In the genomic region with DNA sequence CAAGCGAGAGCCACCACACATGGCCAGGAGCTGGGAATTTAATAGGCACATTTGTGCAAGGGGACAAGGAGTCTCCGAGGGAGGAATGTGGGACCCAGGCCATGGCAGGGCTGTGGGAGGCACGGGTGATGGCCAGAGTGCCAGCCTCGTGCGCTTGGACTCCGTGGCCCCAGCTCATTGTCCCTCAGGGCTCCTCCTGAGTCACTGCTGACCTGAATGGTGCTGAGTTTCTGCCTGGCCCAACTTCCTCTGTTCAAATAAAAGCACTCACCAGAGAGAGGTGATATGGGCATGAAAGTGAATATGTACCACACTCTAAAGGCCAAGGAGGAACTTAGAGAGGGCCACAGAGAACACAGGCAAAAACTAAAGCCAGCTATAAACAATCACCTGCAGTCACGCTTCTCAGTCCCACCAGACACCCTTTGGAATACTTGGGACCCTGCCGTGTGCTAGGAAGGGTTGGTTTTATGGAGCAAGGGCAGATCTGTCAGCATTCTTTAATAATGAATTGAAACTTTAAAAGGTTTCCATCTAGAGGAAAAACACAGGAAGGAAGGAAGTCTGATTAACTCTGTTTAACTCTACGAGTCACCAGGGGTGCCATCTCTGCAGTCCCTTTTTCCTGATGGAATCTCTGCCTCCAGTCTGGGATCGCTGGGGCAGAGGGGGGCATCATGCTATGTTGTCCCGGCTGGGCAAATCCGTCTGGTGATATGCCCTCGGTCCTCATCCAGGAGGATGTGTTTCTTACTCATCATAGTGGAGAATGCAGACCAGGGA, we compare ENCODE assay signal across 17 cellular contexts. TPM values are rescaled to one million over a fixed set of nuclear protein-coding genes. Genes with fewer than 3 reads are reported as not detected.
A peak's percentile ranks its signal among the peaks of the same experiment; 100 is the strongest.
DNase-seq lines count a peak whose midpoint lies in the region; ATAC-seq and TF ChIP-seq lines count a peak whose summit lies in the region.
"Had no signal": no experiment of that assay in that cellular context is flagged by ENCODE, and none has a peak within 500 bp of the region (broad histone marks: within the 10 kb centered on the region; RNA-seq: fewer than 3 reads in every experiment).

No MANE protein-coding gene starts in this region.

- H3K9me3 ChIP-seq in right atrium auricular region (no peaks in the 10 kb centered on the region), gastrocnemius medialis (no peaks in the 10 kb centered on the region)
- H3K9me3 ChIP-seq: BLaER1 had no signal

- TF ChIP-seq CTCF in right atrium auricular region (IDR thresholded peaks at IDR 0.05) (no peak), gastrocnemius medialis (IDR thresholded peaks at IDR 0.05 in 4 of 5, conservative IDR thresholded peaks at IDR 0.05 in 1 of 5) (no peak)

- in situ Hi-C loops in gastrocnemius medialis (cut with MboI; ENCODE audit: low sequenced_read_pairs in 4 of 4): no loop called here

- DNase-seq in Right ventricle myocardium inferior (ENCODE audit: missing footprints) (no peak), right atrium auricular region (ENCODE audit: low spot score) (no peak), M059J (ENCODE audit: low read depth) (peak; percentile 32), kidney tubule cell (ENCODE audit: low spot score) (peak; percentile 28), gastrocnemius medialis (peak; percentile 81 to 90), putamen (ENCODE audit: low spot score) (no peak), ecto neural progenitor cell (ENCODE audit: low spot score) (no peak)
- DNase-seq: CD4-positive, CD25-positive, alpha-beta regulatory T cell; DND-41; Karpas-422; NCI-H446; NCI-H524 treated with DMSO at 0.1 percent for 48 hours had no signal

- ATAC-seq in Right ventricle myocardium inferior: peak; percentile 19
- ATAC-seq in gastrocnemius medialis: peak; percentile 89 to 93
- ATAC-seq: Panc1, SK-N-SH treated with all-trans-retinoic acid at 6 μM for 48 hours had no signal

- H3K27me3 ChIP-seq in right atrium auricular region (no peaks in the 10 kb centered on the region), gastrocnemius medialis (no peaks in the 10 kb centered on the region)
- H3K27me3 ChIP-seq: BLaER1 had no signal

- H3K27ac ChIP-seq in right atrium auricular region: no peak overlapping the region
- peak overlapping the region; percentile 74 to 88 (median 85) for H3K27ac ChIP-seq in gastrocnemius medialis
- H3K27ac ChIP-seq: BLaER1, RWPE1 had no signal

- no peak overlapping the region for H3K4me3 ChIP-seq in right atrium auricular region
- no peak overlapping the region for H3K4me3 ChIP-seq in gastrocnemius medialis
- H3K4me3 ChIP-seq: BLaER1 had no signal

- intact Hi-C loops in Right ventricle myocardium inferior (cut with DNase I): no loop called here
- intact Hi-C loops in gastrocnemius medialis (cut with DNase I; ENCODE audit: low total_unique reads): loop anchor here (2.0 kb wide), 3 partner anchors 31 to 127 kb away; partner anchors contain the start of gene MED10

- TF ChIP-seq POLR2A in gastrocnemius medialis (IDR thresholded peaks at IDR 0.05): peak in 1 of 2 donors; percentile 34

- no peaks in the 10 kb centered on the region for H3K4me1 ChIP-seq in right atrium auricular region
- peaks cover 11 to 22% of the 10 kb centered on the region in 2 donors for H3K4me1 ChIP-seq in gastrocnemius medialis
- H3K4me1 ChIP-seq: BLaER1 had no signal

- no peaks in the 10 kb centered on the region for H3K36me3 ChIP-seq in right atrium auricular region
- H3K36me3 ChIP-seq in gastrocnemius medialis: no peaks in the 10 kb centered on the region
- H3K36me3 ChIP-seq: BLaER1 had no signal

RNA-seq across cellular contexts. Expression of gene UBE2QL1, which starts 25.1 kb away (rescaled TPM):
- total RNA-seq in Right ventricle myocardium inferior (21.9 TPM), right atrium auricular region (10 to 100 TPM in 1 of 2 donors, 1 to 10 TPM in 1; 9.1 to 10.8 TPM), gastrocnemius medialis (100 to 1,000 TPM in 1 of 4 donors, 10 to 100 TPM in 3; 48.8 to 150 (median 67.0) TPM)
- total RNA-seq in M059J (2014; rRNA removed; shearing (Covaris generic)): 0.02 and 0.44 TPM in 2 replicates
- total RNA-seq: CD4-positive, CD25-positive, alpha-beta regulatory T cell; HT-29 had no signal

RNA-seq across cellular contexts. Expression of gene MED10, which starts 45.2 kb away (rescaled TPM):
- total RNA-seq in Right ventricle myocardium inferior: 28.9 TPM
- total RNA-seq in right atrium auricular region: 10 to 100 TPM; 14.2 to 17.4 TPM
- total RNA-seq in M059J (2014; rRNA removed; shearing (Covaris generic)): 9.7 and 12.8 TPM in 2 replicates
- total RNA-seq in gastrocnemius medialis: 10 to 100 TPM; 15.9 to 37.5 (median 32.2) TPM

Comparison
In these comparisons a context has a peak if more than half of its experiments do, and no peak if none do; other contexts are left out.
1. DNase-seq: peak in M059J (single experiment), kidney tubule cell (single experiment) and gastrocnemius medialis (2 of 2); none in Right ventricle myocardium inferior (single experiment), right atrium auricular region (single experiment), putamen (single experiment) and ecto neural progenitor cell (single experiment).
2. H3K27ac ChIP-seq: peak in gastrocnemius medialis (4 of 4); none in right atrium auricular region (0 of 2).